1 cellular context compared by ENCODE assay signal in genomic region chr1:246428542-246429308, GRCh38.
A peak's percentile ranks its signal among the peaks of the same experiment; 100 is the strongest.
TF ChIP-seq lines count a peak whose summit lies in the region.

No MANE protein-coding gene starts in this region.

TF ChIP-seq in K562, 482 proteins besides CTCF, POLR2A, EP300 and RAD21 (continued from another document and continues in another):
- TF ChIP-seq MGA (IDR thresholded peaks at IDR 0.05) (peak; percentile 85), NFRKB (IDR thresholded peaks at IDR 0.05; ENCODE audit: low read depth) (peak; percentile 47; the same call in 1 of the 2 replicates), ZNF511 (CRISPR knock-in tag; IDR thresholded peaks at IDR 0.05) (peak; percentile 24; the same call in 1 of the 2 replicates), ZNF57 (CRISPR knock-in tag; IDR thresholded peaks at IDR 0.05) (no peak), CBX5 (IDR thresholded peaks at IDR 0.05; ENCODE audit: borderline replicate concordance, low read depth) (0 out of 2 replicates have a peak, but pooled peaks have one; percentile 19), ZNF146 (CRISPR knock-in tag; IDR thresholded peaks at IDR 0.05; ENCODE audit: unreplicated experiment) (no peak), NELFE (IDR thresholded peaks at IDR 0.05; ENCODE audit: insufficient read depth, insufficient read length) (no peak), HOMEZ (CRISPR knock-in tag; IDR thresholded peaks at IDR 0.05) (no peak), TFAP4 (CRISPR knock-in tag; IDR thresholded peaks at IDR 0.05; ENCODE audit: borderline replicate concordance) (peak; percentile 63), HDAC8 (tag; IDR thresholded peaks at IDR 0.05) (0 out of 2 replicates have a peak, but pooled peaks have one; percentile 29), RNF2 (IDR thresholded peaks at IDR 0.05) (peak; percentile 47; the same call in 1 of the 2 replicates), TCF3 (CRISPR knock-in tag; IDR thresholded peaks at IDR 0.05) (peak; percentile 31; the same call in 1 of the 2 replicates), MBD2 (IDR thresholded peaks at IDR 0.05; ENCODE audit: borderline replicate concordance, low read depth) (no peak), E2F6 (IDR thresholded peaks at IDR 0.05; ENCODE audit: borderline replicate concordance in 1 of 2, extremely low read depth in 1 of 2, insufficient read depth in 1 of 2, insufficient read length in 1 of 2, low read depth in 1 of 2, low read length in 1 of 2, poor library complexity in 1 of 2, severe bottlenecking in 1 of 2) (peak; percentile 30 to 66), L3MBTL2 (IDR thresholded peaks at IDR 0.05) (peak; percentile 89), ARID3A (IDR thresholded peaks at IDR 0.05; ENCODE audit: borderline replicate concordance, low read depth, low read length) (0 out of 2 replicates have a peak, but pooled peaks have one; percentile 19), NUFIP1 (IDR thresholded peaks at IDR 0.05; ENCODE audit: partially characterized antibody) (no peak), MYNN (IDR thresholded peaks at IDR 0.05) (peak; percentile 85; the same call in 1 of the 2 replicates), MYNN (CRISPR knock-in tag; IDR thresholded peaks at IDR 0.05) (no peak), NR2C2 (CRISPR knock-in tag; IDR thresholded peaks at IDR 0.05) (peak; percentile 61; the same call in 1 of the 2 replicates), NR2C2 (tag; IDR thresholded peaks at IDR 0.05) (peak; percentile 37; the same call in 1 of the 2 replicates), E2F4 (CRISPR knock-in tag; IDR thresholded peaks at IDR 0.05; ENCODE audit: low read depth) (no peak), NR2C1 (IDR thresholded peaks at IDR 0.05) (no peak), NR2C1 (tag; IDR thresholded peaks at IDR 0.05) (peak; percentile 50), MAZ (CRISPR knock-in tag; conservative IDR thresholded peaks at IDR 0.05 in 1 of 2, IDR thresholded peaks at IDR 0.05 in 1 of 2) (0 out of 4 replicates have a peak, but pooled peaks of 1 of the 2 experiments have one; percentile 21), RHOXF2B (CRISPR knock-in tag; conservative IDR thresholded peaks at IDR 0.05) (0 out of 2 replicates have a peak, but pooled peaks have one; percentile 62), FOXK2 (conservative IDR thresholded peaks at IDR 0.05 in 1 of 2, IDR thresholded peaks at IDR 0.05 in 1 of 2; ENCODE audit: low read depth in 2 of 2) (no peak), TARDBP (IDR thresholded peaks at IDR 0.05) (no peak), POLR2H (tag; IDR thresholded peaks at IDR 0.05; ENCODE audit: low read depth) (peak; percentile 35; the same call in 1 of the 2 replicates), HSF4 (CRISPR knock-in tag; IDR thresholded peaks at IDR 0.05; ENCODE audit: borderline replicate concordance) (peak; percentile 25; the same call in 1 of the 2 replicates), ZBTB8A (IDR thresholded peaks at IDR 0.05; ENCODE audit: partially characterized antibody) (no peak), SUPT5H (IDR thresholded peaks at IDR 0.05) (no peak), CXXC5 (CRISPR knock-in tag; IDR thresholded peaks at IDR 0.05) (peak; percentile 78), FOSL1 (tag; conservative IDR thresholded peaks at IDR 0.05) (peak; percentile 78), ZKSCAN3 (CRISPR knock-in tag; IDR thresholded peaks at IDR 0.05) (no peak), TRIM24 (IDR thresholded peaks at IDR 0.05) (0 out of 4 replicates have a peak, but pooled peaks of 1 of the 2 experiments have one; percentile 31), TEAD4 (IDR thresholded peaks at IDR 0.05; ENCODE audit: low read length) (peak; percentile 56; the same call in 1 of the 2 replicates), TEAD4 (CRISPR knock-in tag; IDR thresholded peaks at IDR 0.05; ENCODE audit: borderline replicate concordance) (no peak), EP400 (IDR thresholded peaks at IDR 0.05) (peak; percentile 43; the same call in 1 of the 2 replicates), MCM2 (IDR thresholded peaks at IDR 0.05; ENCODE audit: low read depth) (no peak)
